1 cellular context compared by ENCODE assay signal in the genomic region with DNA sequence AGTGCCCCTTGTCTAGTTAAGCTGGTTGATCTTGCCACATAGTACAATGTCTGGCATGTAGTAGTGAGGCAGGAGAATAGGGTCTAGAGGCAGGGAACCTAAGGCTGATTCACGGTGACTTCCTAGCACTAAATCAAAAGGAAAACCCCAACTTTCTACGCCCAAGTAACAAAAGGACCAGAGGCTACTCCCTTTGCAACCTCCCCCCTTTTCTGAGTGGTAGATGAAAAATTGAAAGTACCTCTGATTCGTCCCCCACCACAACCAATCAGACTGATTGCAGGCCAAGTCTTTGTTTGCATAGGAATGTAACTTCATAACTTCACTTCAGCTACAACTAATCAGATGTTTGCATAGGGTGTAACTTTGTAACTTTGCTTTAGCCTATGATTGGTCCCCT.
TF ChIP-seq lines count a peak whose summit lies in the region.

No MANE protein-coding gene starts in this region.

TF ChIP-seq in GM23338, 12 proteins besides CTCF, POLR2A, EP300 and RAD21:
- TF ChIP-seq ZNF462 (CRISPR knock-in tag; IDR thresholded peaks at IDR 0.05) (no peak), NANOG (IDR thresholded peaks at IDR 0.05; ENCODE audit: borderline replicate concordance) (no peak), EZH2phosphoT487 (IDR thresholded peaks at IDR 0.05; ENCODE audit: unreplicated experiment) (no peak), EZH2 (IDR thresholded peaks at IDR 0.05; ENCODE audit: low read depth, unreplicated experiment) (no peak), STAT1 (IDR thresholded peaks at IDR 0.05; ENCODE audit: unreplicated experiment) (no peak), POLR2AphosphoS5 (IDR thresholded peaks at IDR 0.05; ENCODE audit: low read depth) (no peak)
